ENCODE assay signal across 15 cellular contexts in genomic region chr10:31596765-31597164, GRCh38.
DNase-seq lines count a peak whose midpoint lies in the region; ATAC-seq and TF ChIP-seq lines count a peak whose summit lies in the region.
"Had no signal": no experiment of that assay in that cellular context is flagged by ENCODE, and none has a peak within 500 bp of the region (broad histone marks: within the 10 kb centered on the region; RNA-seq: fewer than 3 reads in every experiment).

No MANE protein-coding gene starts in this region.

- no peak overlapping the region for H2BK12ac ChIP-seq in neuronal stem cell (ENCODE audit: low read length)

- no peak for ATAC-seq in HG02642 (IDR thresholded peaks at IDR 0.05; ENCODE audit: poor library complexity, unreplicated experiment)
- ATAC-seq: GM23338, HepG2 had no signal

- no peak overlapping the region for H4K91ac ChIP-seq in neuronal stem cell (ENCODE audit: low read depth, low read length, poor library complexity)

- H3K27ac ChIP-seq in neuronal stem cell (replicated peaks; ENCODE audit: low read length), result no peak overlapping the region

- no peaks in the 10 kb centered on the region for H3K79me1 ChIP-seq in neuronal stem cell (ENCODE audit: low read depth, low read length)

- H3K4me1 ChIP-seq in neuronal stem cell (ENCODE audit: control insufficient read depth in 2 of 2, insufficient read depth in 1 of 2, low read depth in 1 of 2, low read length in 2 of 2), result no peaks in the 10 kb centered on the region

- H3K36me3 ChIP-seq in neuronal stem cell (replicated peaks in 1 of 2; ENCODE audit: control insufficient read depth in 2 of 2, insufficient read depth in 2 of 2, low read length in 2 of 2), result no peaks in the 10 kb centered on the region

- peaks cover 13% of the 10 kb centered on the region for H3K9me3 Mint-ChIP-seq in osteocyte (ENCODE audit: unreplicated experiment)

- peaks cover 2% of the 10 kb centered on the region for H3K27me3 Mint-ChIP-seq in osteocyte (ENCODE audit: unreplicated experiment)

- H4K8ac ChIP-seq in neuronal stem cell (ENCODE audit: low read depth, low read length), result no peak overlapping the region

- H2AFZ ChIP-seq in neuronal stem cell (ENCODE audit: low read length), result no peak overlapping the region
- H2AFZ ChIP-seq: GM23338 had no signal

- no peak overlapping the region for H2BK120ac ChIP-seq in neuronal stem cell (ENCODE audit: low read depth, low read length)

- no peak overlapping the region for H3K9ac ChIP-seq in neuronal stem cell (ENCODE audit: low read depth, low read length, poor library complexity)

- no peak overlapping the region for H3K4me3 ChIP-seq in GM12865 (ENCODE audit: low read depth, low read length)
- no peak overlapping the region for H3K4me3 ChIP-seq in neuronal stem cell (ENCODE audit: low read length in 2 of 2)
- H3K4me3 ChIP-seq: GM23338 had no signal

- WGBS in neuronal stem cell (ENCODE audit: extremely low coverage in 2 of 2, insufficient read length in 2 of 2, insufficient replicate concordance in 1 of 2), 2 donors, result no CpG with 5 or more reads among the region's 2 CpGs

- peaks cover 3 to 4% of the 10 kb centered on the region in 2 donors for H3K9me3 ChIP-seq in neuronal stem cell (replicated peaks in 1 of 2; ENCODE audit: control insufficient read depth in 2 of 2, insufficient read depth in 1 of 2, low read depth in 1 of 2, low read length in 2 of 2)

- H3K4me2 ChIP-seq in neuronal stem cell (ENCODE audit: insufficient read depth, low read length, poor library complexity, severe bottlenecking), result no peak overlapping the region
- H3K4me2 ChIP-seq: GM23338 had no signal

- H3K4me1 Mint-ChIP-seq in osteocyte (ENCODE audit: unreplicated experiment), result no peaks in the 10 kb centered on the region

- DNase-seq in NCI-H2171 treated with DMSO at 0.1 percent for 48 hours (lab: John Stamatoyannopoulos, UW) (peak; percentile 4), NCI-H2171 (lab: John Stamatoyannopoulos, UW) (no peak), GM12865 (ENCODE audit: low read depth) (peak; percentile 71), NCI-H748 (lab: John Stamatoyannopoulos, UW; ENCODE audit: unreplicated experiment) (peak; percentile 64), osteocyte (ENCODE audit: extremely low spot score, unreplicated experiment) (peak; percentile 34), neuronal stem cell (ENCODE audit: low spot score) (no peak)
- DNase-seq: ACHN; C1 segment of cervical spinal cord; CD4-positive, alpha-beta T cell; DND-41; GDM1; H7 had no signal

- no peak overlapping the region for H3K23ac ChIP-seq in neuronal stem cell (ENCODE audit: low read depth, low read length, poor library complexity)

- TF ChIP-seq CTCF in GM12865 (IDR thresholded peaks at IDR 0.05; ENCODE audit: insufficient read depth, low read depth, low read length, missing control alignments) (no peak), osteocyte (IDR thresholded peaks at IDR 0.05) (no peak)

- H2AK5ac ChIP-seq in neuronal stem cell (ENCODE audit: low read depth, low read length), result no peak overlapping the region

- no peak overlapping the region for H3K27ac Mint-ChIP-seq in osteocyte (ENCODE audit: unreplicated experiment)
- H3K27ac Mint-ChIP-seq: CD4-positive, alpha-beta T cell; GM23338 had no signal

- peaks cover 0 to 3% (median 0%) of the 10 kb centered on the region in 3 experiments for H3K27me3 ChIP-seq in neuronal stem cell (ENCODE audit: control insufficient read depth in 3 of 3, insufficient read depth in 3 of 3, low read depth in 1 of 3, low read length in 3 of 3)

- no peak overlapping the region for H3K14ac ChIP-seq in neuronal stem cell (ENCODE audit: low read length)

- no peak overlapping the region for H2BK5ac ChIP-seq in neuronal stem cell (ENCODE audit: low read length)

- no peak overlapping the region for H3K4ac ChIP-seq in neuronal stem cell (ENCODE audit: low read length)

- H3K4me3 Mint-ChIP-seq in osteocyte (ENCODE audit: unreplicated experiment), result no peak overlapping the region
- H3K4me3 Mint-ChIP-seq: CD4-positive, alpha-beta T cell; GM23338 had no signal

- H3K18ac ChIP-seq in neuronal stem cell (ENCODE audit: low read length), result no peak overlapping the region

- no peaks in the 10 kb centered on the region for H3K36me3 Mint-ChIP-seq in osteocyte (ENCODE audit: unreplicated experiment)

- H2BK15ac ChIP-seq in neuronal stem cell (ENCODE audit: low read length), result no peak overlapping the region

Comparison
In these comparisons a context has a peak if more than half of its experiments do, and no peak if none do; other contexts are left out.
1. DNase-seq: peak in NCI-H2171 treated with DMSO at 0.1 percent for 48 hours (single experiment), GM12865 (single experiment), NCI-H748 (single experiment) and osteocyte (single experiment); none in NCI-H2171 (single experiment) and neuronal stem cell (single experiment).